ENCODE assay signal across 15 cellular contexts in genomic region chr3:94159062-94159726, GRCh38.
A peak's percentile ranks its signal among the peaks of the same experiment; 100 is the strongest.
DNase-seq lines count a peak whose midpoint lies in the region; ATAC-seq, FAIRE-seq and TF ChIP-seq lines count a peak whose summit lies in the region.
"Had no signal": no experiment of that assay in that cellular context is flagged by ENCODE, and none has a peak within 500 bp of the region (broad histone marks: within the 10 kb centered on the region; RNA-seq: fewer than 3 reads in every experiment).

No MANE protein-coding gene starts in this region.

- H3K4me1 ChIP-seq in BE2C (peaks cover 15% of the 10 kb centered on the region), IMR-90 (ENCODE audit: control insufficient read depth, insufficient read depth, low read length) (no peaks in the 10 kb centered on the region)

- H3K4ac ChIP-seq in IMR-90 (ENCODE audit: low read depth, low read length) = no peak overlapping the region

- no peaks in the 10 kb centered on the region for H3K79me1 ChIP-seq in IMR-90 (ENCODE audit: low read depth in 1 of 2, low read length in 2 of 2)

- no peaks in the 10 kb centered on the region for H4K20me1 ChIP-seq in IMR-90 (ENCODE audit: insufficient read depth, low read length)

- DNase-seq in BE2C = peak; percentile 61
- peak; percentile 4 for DNase-seq in IMR-90
- no peak for DNase-seq in astrocyte of the cerebellum (ENCODE audit: low read depth)
- no peak for DNase-seq in left colon
- DNase-seq in NCI-H2107 treated with DMSO at 0.1 percent for 48 hours (lab: John Stamatoyannopoulos, UW; ENCODE audit: unreplicated experiment) = no peak
- no peak for DNase-seq in GM12891 (ENCODE audit: insufficient read length, low spot score)
- no peak for DNase-seq in foreskin melanocyte
- DNase-seq in NK-92 (lab: John Stamatoyannopoulos, UW; ENCODE audit: unreplicated experiment) = no peak
- DNase-seq: activated T-cell treated with anti-CD3 and anti-CD28 coated beads, Interleukin-2, amount 50 U/mL, for 72 hours; DMS153; H7; kidney glomerular epithelial cell; NCI-H2227 treated with DMSO at 0.1 percent for 48 hours had no signal

- H3K4me3 ChIP-seq in BE2C (ENCODE audit: low read depth, low read length) (peak overlapping the region; percentile 27), IMR-90 (ENCODE audit: insufficient read depth, low read depth, low read length) (no peak overlapping the region), astrocyte of the cerebellum (ENCODE audit: low read depth, low read length) (peak overlapping the region; percentile 16)
- H3K4me3 ChIP-seq: skin epidermis had no signal

- H3K23ac ChIP-seq in IMR-90 (ENCODE audit: low read depth, low read length) = no peak overlapping the region

- dilution Hi-C loops in IMR-90 (cut with HindIII; ENCODE audit: low sequenced_read_pairs, unreplicated experiment) = no loop called here

- no peak overlapping the region for H2BK20ac ChIP-seq in IMR-90 (ENCODE audit: low read depth, low read length)

- 17% methylated on average over 1 of the region's 8 CpGs; no CpG with 5 or more reads in 1 of the 2 experiments for WGBS in IMR-90 (ENCODE audit: extremely low coverage in 2 of 2, insufficient read length in 1 of 2), 2 experiments

- H2BK5ac ChIP-seq in IMR-90 (ENCODE audit: low read depth, low read length, poor library complexity, severe bottlenecking) = no peak overlapping the region

- H3K18ac ChIP-seq in IMR-90 (ENCODE audit: low read depth, low read length) = no peak overlapping the region

- no peak overlapping the region for H4K91ac ChIP-seq in IMR-90 (ENCODE audit: insufficient read depth, low read depth, low read length)

- H3K36me3 ChIP-seq in BE2C = no peaks in the 10 kb centered on the region
- no peaks in the 10 kb centered on the region for H3K36me3 ChIP-seq in IMR-90 (ENCODE audit: control insufficient read depth, insufficient read depth, low read length)

- peak overlapping the region; percentile 40; the same call in 1 of the 2 replicates for H3K4me2 ChIP-seq in IMR-90 (ENCODE audit: low read depth, low read length)

- no peak overlapping the region for H3K56ac ChIP-seq in IMR-90 (ENCODE audit: extremely low read depth, insufficient read depth, low read length)

- ATAC-seq in IMR-90 (ENCODE audit: low read depth) (no peak), left colon (peak; percentile 25)
- ATAC-seq: activated T-cell treated with anti-CD3 and anti-CD28 coated beads, Interleukin-2, amount 50 U/mL, for 72 hours had no signal

- no peak overlapping the region for H3K9ac ChIP-seq in IMR-90 (ENCODE audit: low read depth, low read length)

- no peak overlapping the region for H2AK5ac ChIP-seq in IMR-90 (ENCODE audit: low read depth, low read length)

- H3K9me3 ChIP-seq in BE2C = no peaks in the 10 kb centered on the region
- no peaks in the 10 kb centered on the region for H3K9me3 ChIP-seq in IMR-90 (ENCODE audit: control insufficient read depth, insufficient read depth, low read length)

- no peak for FAIRE-seq in GM12891 (lab: Jason Lieb, UNC)
- FAIRE-seq: TTC549 had no signal

- no peak overlapping the region for H4K8ac ChIP-seq in IMR-90 (ENCODE audit: low read depth in 2 of 2, low read length in 2 of 2)

- in situ Hi-C loops in IMR-90 (cut with MboI; ENCODE audit: low sequenced_read_pairs) (no loop called here), astrocyte of the cerebellum (cut with HindIII; ENCODE audit: low sequenced_read_pairs) (no loop called here)

- no peak overlapping the region for H3K27ac ChIP-seq in IMR-90 (ENCODE audit: insufficient read depth, low read length)
- H3K27ac ChIP-seq: skin epidermis had no signal

- POLR2A ChIA-PET in IMR-90 (lab: Charles Lee; ENCODE audit: unreplicated experiment) = no interaction called here

- no peak overlapping the region for H2AK9ac ChIP-seq in IMR-90 (replicated peaks; ENCODE audit: low read depth, low read length, poor library complexity)

- TF ChIP-seq RAD21 in IMR-90 (IDR thresholded peaks at IDR 0.05; ENCODE audit: low read length) = no peak

- no peak overlapping the region for H4K5ac ChIP-seq in IMR-90 (ENCODE audit: low read depth, low read length)

- TF ChIP-seq POLR2A in IMR-90 (IDR thresholded peaks at IDR 0.05; ENCODE audit: low read depth, low read length) (no peak), GM12891 (IDR thresholded peaks at IDR 0.05; ENCODE audit: low read depth, low read length) (no peak)

- H2BK120ac ChIP-seq in IMR-90 (ENCODE audit: low read depth, low read length) = no peak overlapping the region

- no peaks in the 10 kb centered on the region for H3K27me3 ChIP-seq in BE2C
- H3K27me3 ChIP-seq in IMR-90 (ENCODE audit: control insufficient read depth, insufficient read depth, low read length) = no peaks in the 10 kb centered on the region

- intact Hi-C loops in IMR-90 (cut with micrococcal nuclease) = no loop called here
- intact Hi-C loops in left colon (cut with DNase I, micrococcal nuclease) = no loop called here

- H3K14ac ChIP-seq in IMR-90 (replicated peaks; ENCODE audit: low read depth, low read length) = no peak overlapping the region

- CTCF ChIA-PET in IMR-90 (lab: Yijun Ruan, JAX) = no interaction called here

- H2AFZ ChIP-seq in IMR-90 (replicated peaks; ENCODE audit: low read length, poor library complexity) = no peak overlapping the region

- no peaks in the 10 kb centered on the region for H3K9me1 ChIP-seq in IMR-90 (ENCODE audit: insufficient read depth, low read length)

- H2BK15ac ChIP-seq in IMR-90 (ENCODE audit: low read depth, low read length) = no peak overlapping the region

- BruUV-seq in IMR-90 (replicated peaks; lab: Mats Ljungman, UMichigan) = no TSS peak

- no peak for TF ChIP-seq CTCF in BE2C (IDR thresholded peaks at IDR 0.05; ENCODE audit: low read depth, low read length)
- no peak for TF ChIP-seq CTCF in IMR-90 (conservative IDR thresholded peaks at IDR 0.05; ENCODE audit: low read depth, low read length)
- TF ChIP-seq CTCF in astrocyte of the cerebellum (IDR thresholded peaks at IDR 0.05; ENCODE audit: low read depth, low read length, missing control alignments) = no peak

TF ChIP-seq in IMR-90, 13 proteins besides CTCF, POLR2A, EP300 and RAD21 (continues in another document):
- TF ChIP-seq BHLHE40 (IDR thresholded peaks at IDR 0.05; ENCODE audit: low read depth, low read length) (no peak), SMC3 (IDR thresholded peaks at IDR 0.05; ENCODE audit: low read depth, low read length) (no peak), RCOR1 (IDR thresholded peaks at IDR 0.05; ENCODE audit: insufficient replicate concordance, low read length) (no peak), NFE2L2 (IDR thresholded peaks at IDR 0.05; ENCODE audit: low read depth, low read length) (no peak), ELK1 (IDR thresholded peaks at IDR 0.05; ENCODE audit: borderline replicate concordance, low read depth, low read length) (no peak), USF2 (IDR thresholded peaks at IDR 0.05; ENCODE audit: low read depth, low read length) (no peak), MXI1 (IDR thresholded peaks at IDR 0.05; ENCODE audit: borderline replicate concordance, low read depth, low read length) (no peak), MAFK (IDR thresholded peaks at IDR 0.05; ENCODE audit: low read depth, low read length) (no peak), MAZ (IDR thresholded peaks at IDR 0.05; ENCODE audit: borderline replicate concordance, low read depth, low read length) (no peak)

TF ChIP-seq in GM12891, 5 proteins besides CTCF, POLR2A, EP300 and RAD21:
- TF ChIP-seq TAF1 (IDR thresholded peaks at IDR 0.05; ENCODE audit: low read depth, low read length) = no peak
- no peak for TF ChIP-seq PAX5 (IDR thresholded peaks at IDR 0.05; ENCODE audit: insufficient read depth, low read length, severe bottlenecking)
- no peak for TF ChIP-seq SPI1 (IDR thresholded peaks at IDR 0.05; ENCODE audit: low read depth, low read length)
- no peak for TF ChIP-seq POLR2AphosphoS5 (IDR thresholded peaks at IDR 0.05; ENCODE audit: low read depth, low read length)
- no peak for TF ChIP-seq POU2F2 (IDR thresholded peaks at IDR 0.05; ENCODE audit: low read depth, low read length)

Comparison
In these comparisons a context has a peak if more than half of its experiments do, and no peak if none do; other contexts are left out.
1. DNase-seq: peak in BE2C (single experiment) and IMR-90 (single experiment); none in astrocyte of the cerebellum (single experiment), left colon (0 of 2), NCI-H2107 treated with DMSO at 0.1 percent for 48 hours (single experiment), GM12891 (single experiment), foreskin melanocyte (single experiment) and NK-92 (single experiment).